Comparison of ENCODE assay signal across 14 cellular contexts in genomic region chr2:69677914-69678313, GRCh38. TPM values are rescaled to one million over a fixed set of nuclear protein-coding genes. Genes with fewer than 3 reads are reported as not detected.
DNase-seq lines count a peak whose midpoint lies in the region; ATAC-seq, FAIRE-seq and TF ChIP-seq lines count a peak whose summit lies in the region.
"Had no signal": no experiment of that assay in that cellular context is flagged by ENCODE, and none has a peak within 500 bp of the region (broad histone marks: within the 10 kb centered on the region; RNA-seq: fewer than 3 reads in every experiment).

No MANE protein-coding gene starts in this region.

- no peak overlapping the region for H3K23ac ChIP-seq in H1 (ENCODE audit: insufficient read length)

- no peak overlapping the region for H3K9ac ChIP-seq in H1 (replicated peaks in 1 of 4; ENCODE audit: extremely low read depth in 1 of 4, low read depth in 3 of 4, low read length in 3 of 4)
- H3K9ac ChIP-seq: KMS-11 had no signal

- H4K91ac ChIP-seq in H1 (replicated peaks; ENCODE audit: insufficient read length, low read length): no peak overlapping the region

- TF ChIP-seq RAD21 in H1 (IDR thresholded peaks at IDR 0.05 in 1 of 2, conservative IDR thresholded peaks at IDR 0.05 in 1 of 2; ENCODE audit: low read depth in 2 of 2, low read length in 2 of 2): no peak

- H2BK12ac ChIP-seq in H1 (ENCODE audit: low read depth, low read length): no peak overlapping the region

- no peaks in the 10 kb centered on the region for H3K79me1 ChIP-seq in H1 (ENCODE audit: low read depth, low read length)

- H3K27me3 ChIP-seq in CD4-positive, CD25-positive, alpha-beta regulatory T cell (ENCODE audit: control insufficient read depth, insufficient read depth, low read length): no peaks in the 10 kb centered on the region
- no peaks in the 10 kb centered on the region for H3K27me3 ChIP-seq in CD8-positive, alpha-beta T cell (ENCODE audit: insufficient read depth, low read length)
- no peaks in the 10 kb centered on the region for H3K27me3 ChIP-seq in H1 (replicated peaks in 1 of 4; ENCODE audit: control insufficient read depth in 3 of 4, extremely low read depth in 1 of 4, insufficient read depth in 3 of 4, low read length in 3 of 4)
- no peaks in the 10 kb centered on the region for H3K27me3 ChIP-seq in heart right ventricle

- no peaks in the 10 kb centered on the region for H3K79me2 ChIP-seq in H1 (ENCODE audit: control insufficient read depth in 1 of 2, insufficient read depth in 2 of 2, low read length in 2 of 2)

- peak in 1 of 3 donors; percentile 51 for DNase-seq in CD4-positive, CD25-positive, alpha-beta regulatory T cell
- DNase-seq in CD8-positive, alpha-beta T cell: no peak
- DNase-seq in activated CD8-positive, alpha-beta T cell treated with anti-CD3 and anti-CD28 coated beads for 36 hours: peak; percentile 37
- DNase-seq in H1 (ENCODE audit: low read depth in 1 of 2, low spot score in 2 of 2) (no peak), heart right ventricle (no peak)
- no peak for DNase-seq in activated effector memory CD4-positive, alpha-beta T cell treated with Interleukin-2 at 50 U/mL for 16 hours
- DNase-seq: HFFc6, MM.1S, NCI-H187 treated with DMSO at 0.1 percent for 48 hours, NCI-H2171 treated with DMSO at 0.1 percent for 48 hours, NCI-H510A treated with DMSO at 0.1 percent for 48 hours, SHP77 treated with DMSO at 0.1 percent for 48 hours had no signal

- peaks cover 0 to under 1% (median 0%) of the 10 kb centered on the region in 7 donors for H3K9me3 Mint-ChIP-seq in CD4-positive, CD25-positive, alpha-beta regulatory T cell
- no peaks in the 10 kb centered on the region for H3K9me3 Mint-ChIP-seq in CD8-positive, alpha-beta T cell
- H3K9me3 Mint-ChIP-seq in activated CD8-positive, alpha-beta T cell treated with anti-CD3 and anti-CD28 coated beads for 36 hours: peaks cover 3% of the 10 kb centered on the region
- H3K9me3 Mint-ChIP-seq: HFFc6 had no signal

- POLR2A ChIA-PET in CD8-positive, alpha-beta T cell (lab: Charles Lee): interaction anchor here (0.8 to 1.4 kb wide), 2 partner anchors 32 to 36 kb away, joined by 3 to 4 read pairs; no protein-coding TSS in a partner anchor
- POLR2A ChIA-PET in activated CD8-positive, alpha-beta T cell treated with anti-CD3 and anti-CD28 coated beads for 36 hours (lab: Charles Lee): interaction anchor here (0.7 kb wide), 1 partner anchor 827 kb away, joined by 3 read pairs; no protein-coding TSS in a partner anchor
- POLR2A ChIA-PET in H1 (lab: Charles Lee; ENCODE audit: partially characterized antibody): interaction anchor here (0.6 kb wide), 1 partner anchor 38 kb away, joined by 6 read pairs; no protein-coding TSS in a partner anchor

- H3K4me3 ChIP-seq in CD4-positive, CD25-positive, alpha-beta regulatory T cell (ENCODE audit: low read depth, low read length): peak overlapping the region; percentile 22
- no peak overlapping the region for H3K4me3 ChIP-seq in CD8-positive, alpha-beta T cell (ENCODE audit: low read depth, low read length)
- H3K4me3 ChIP-seq in H1 (ENCODE audit: extremely low read depth in 1 of 4, insufficient read depth in 2 of 4, low read depth in 3 of 4, low read length in 4 of 4): no peak overlapping the region
- no peak overlapping the region for H3K4me3 ChIP-seq in heart right ventricle

- no peak for TF ChIP-seq CTCF in CD8-positive, alpha-beta T cell (IDR thresholded peaks at IDR 0.05)
- no peak for TF ChIP-seq CTCF in activated CD8-positive, alpha-beta T cell treated with anti-CD3 and anti-CD28 coated beads for 36 hours (IDR thresholded peaks at IDR 0.05)
- TF ChIP-seq CTCF in H1 (IDR thresholded peaks at IDR 0.05; ENCODE audit: control extremely low read depth in 1 of 3, insufficient read depth in 1 of 3, low read depth in 1 of 3, low read length in 3 of 3) (no peak), heart right ventricle (IDR thresholded peaks at IDR 0.05) (no peak)

- peaks cover 3% of the 10 kb centered on the region for H3K4me1 ChIP-seq in CD4-positive, CD25-positive, alpha-beta regulatory T cell (ENCODE audit: control insufficient read depth, insufficient read depth, low read length, poor library complexity, severe bottlenecking)
- H3K4me1 ChIP-seq in CD8-positive, alpha-beta T cell (ENCODE audit: insufficient read depth, low read length): peaks cover 10% of the 10 kb centered on the region
- H3K4me1 ChIP-seq in H1 (replicated peaks in 1 of 4; ENCODE audit: control insufficient read depth in 3 of 4, insufficient read depth in 4 of 4, low read length in 3 of 4): no peaks in the 10 kb centered on the region
- H3K4me1 ChIP-seq in heart right ventricle: peaks cover 0 to 41% (median 9%) of the 10 kb centered on the region in 9 donors

- H4K5ac ChIP-seq in H1 (ENCODE audit: insufficient read length, low read depth, low read length): no peak overlapping the region

- H3K18ac ChIP-seq in H1 (ENCODE audit: extremely low read depth, low read length): no peak overlapping the region

- no peak for FAIRE-seq in H1 (lab: Jason Lieb, UNC)

- H2BK20ac ChIP-seq in H1 (ENCODE audit: low read length): no peak overlapping the region

- no peak overlapping the region for H2BK15ac ChIP-seq in H1 (ENCODE audit: low read length)

- H3K14ac ChIP-seq in H1 (ENCODE audit: insufficient read length): no peak overlapping the region

- H3K27ac Mint-ChIP-seq in CD4-positive, CD25-positive, alpha-beta regulatory T cell: peak overlapping the region in 1 of 3 donors; percentile 36
- no peak overlapping the region for H3K27ac Mint-ChIP-seq in CD8-positive, alpha-beta T cell
- peak overlapping the region; percentile 85 for H3K27ac Mint-ChIP-seq in activated CD8-positive, alpha-beta T cell treated with anti-CD3 and anti-CD28 coated beads for 36 hours
- H3K27ac Mint-ChIP-seq: HFFc6 had no signal

- no peaks in the 10 kb centered on the region for H3K27me3 Mint-ChIP-seq in CD4-positive, CD25-positive, alpha-beta regulatory T cell
- H3K27me3 Mint-ChIP-seq in CD8-positive, alpha-beta T cell (ENCODE audit: low read depth): no peaks in the 10 kb centered on the region
- H3K27me3 Mint-ChIP-seq in activated CD8-positive, alpha-beta T cell treated with anti-CD3 and anti-CD28 coated beads for 36 hours: no peaks in the 10 kb centered on the region

- TF ChIP-seq EP300 in H1 (IDR thresholded peaks at IDR 0.05; ENCODE audit: borderline replicate concordance in 1 of 2, low read depth in 2 of 2, low read length in 2 of 2): no peak

- no peak overlapping the region for H3K27ac ChIP-seq in CD4-positive, CD25-positive, alpha-beta regulatory T cell (ENCODE audit: insufficient read depth, low read length, poor library complexity, severe bottlenecking)
- no peak overlapping the region for H3K27ac ChIP-seq in CD8-positive, alpha-beta T cell (ENCODE audit: low read depth, low read length)
- no peak overlapping the region for H3K27ac ChIP-seq in H1 (ENCODE audit: low read depth, low read length)
- H3K27ac ChIP-seq in heart right ventricle: no peak overlapping the region
- H3K27ac ChIP-seq: KMS-11 had no signal

- TF ChIP-seq POLR2A in H1 (IDR thresholded peaks at IDR 0.05; ENCODE audit: control extremely low read depth in 1 of 2, low read depth in 2 of 2, low read length in 2 of 2): no peak

- no peak overlapping the region for H3K4me2 ChIP-seq in H1 (ENCODE audit: insufficient read depth in 1 of 2, low read depth in 2 of 2, low read length in 2 of 2)
- H3K4me2 ChIP-seq: KMS-11 had no signal

- H2AFZ ChIP-seq in H1 (ENCODE audit: low read length): 0 out of 2 replicates have a peak overlapping the region, but pooled peaks have one; percentile 10

- H2AK5ac ChIP-seq in H1 (ENCODE audit: low read depth, low read length): no peak overlapping the region

- no peak overlapping the region for H4K8ac ChIP-seq in H1 (ENCODE audit: extremely low read depth, insufficient read depth, low read length)

- H2BK120ac ChIP-seq in H1 (replicated peaks; ENCODE audit: low read depth, low read length): no peak overlapping the region

- intact Hi-C loops in CD8-positive, alpha-beta T cell (cut with DNase I, micrococcal nuclease): no loop called here
- intact Hi-C loops in activated CD8-positive, alpha-beta T cell treated with anti-CD3 and anti-CD28 coated beads for 36 hours (cut with micrococcal nuclease): no loop called here
- intact Hi-C loops in heart right ventricle (cut with DNase I): loop anchor here in 1 of 10 donors (5.0 kb wide), 1 partner anchor 36 kb away; the partner anchor contains the start of gene AAK1

- no peaks in the 10 kb centered on the region for H3K23me2 ChIP-seq in H1 (ENCODE audit: low read depth, low read length)

- peaks cover 7 to 34% (median 17%) of the 10 kb centered on the region in 4 donors for H3K4me1 Mint-ChIP-seq in CD4-positive, CD25-positive, alpha-beta regulatory T cell
- peaks cover 28% of the 10 kb centered on the region for H3K4me1 Mint-ChIP-seq in CD8-positive, alpha-beta T cell (ENCODE audit: low read depth)
- H3K4me1 Mint-ChIP-seq in activated CD8-positive, alpha-beta T cell treated with anti-CD3 and anti-CD28 coated beads for 36 hours (ENCODE audit: low read depth): peaks cover 46% of the 10 kb centered on the region

- H3K56ac ChIP-seq in H1 (replicated peaks; ENCODE audit: insufficient read length, low read depth, low read length): no peak overlapping the region

- no peaks in the 10 kb centered on the region for H3K36me3 Mint-ChIP-seq in CD4-positive, CD25-positive, alpha-beta regulatory T cell
- no peaks in the 10 kb centered on the region for H3K36me3 Mint-ChIP-seq in CD8-positive, alpha-beta T cell
- peaks cover 5% of the 10 kb centered on the region for H3K36me3 Mint-ChIP-seq in activated CD8-positive, alpha-beta T cell treated with anti-CD3 and anti-CD28 coated beads for 36 hours (ENCODE audit: low read depth)

- ATAC-seq in CD4-positive, CD25-positive, alpha-beta regulatory T cell (ENCODE audit: low read depth in 2 of 2): no peak
- no peak for ATAC-seq in CD8-positive, alpha-beta T cell
- peak; percentile 37 for ATAC-seq in activated CD8-positive, alpha-beta T cell treated with anti-CD3 and anti-CD28 coated beads for 36 hours
- no peak for ATAC-seq in GM21367 (IDR thresholded peaks at IDR 0.05; ENCODE audit: unreplicated experiment)
- ATAC-seq in heart right ventricle: no peak

- WGBS in H1 (ENCODE audit: extremely low coverage in 1 of 2, insufficient coverage in 1 of 2, insufficient read length in 1 of 2, insufficient replicate concordance in 2 of 2, low coverage in 1 of 2, low lambda C conversion rate in 2 of 2, missing lambda C conversion rate in 1 of 2), 2 experiments: 94% methylated on average over 5 of the region's 5 CpGs; no CpG with 5 or more reads in 1 of the 2 experiments
- 95 to 97% methylated on average over 5 of the region's 5 CpGs for WGBS in heart right ventricle, 2 donors

- H3K4me3 Mint-ChIP-seq in CD4-positive, CD25-positive, alpha-beta regulatory T cell: peak overlapping the region in 3 of 4 donors; percentile 4 to 58 (median 44)
- H3K4me3 Mint-ChIP-seq in CD8-positive, alpha-beta T cell: peak overlapping the region; percentile 18
- peak overlapping the region; percentile 15 for H3K4me3 Mint-ChIP-seq in activated CD8-positive, alpha-beta T cell treated with anti-CD3 and anti-CD28 coated beads for 36 hours
- H3K4me3 Mint-ChIP-seq: HFFc6 had no signal

- no peak overlapping the region for H2BK5ac ChIP-seq in H1 (ENCODE audit: low read depth, low read length)

- no peak overlapping the region for H3K4ac ChIP-seq in H1 (replicated peaks; ENCODE audit: insufficient read length, low read depth, low read length)

- no peaks in the 10 kb centered on the region for H4K20me1 ChIP-seq in H1 (replicated peaks in 1 of 2; ENCODE audit: control insufficient read depth in 1 of 2, insufficient read depth in 2 of 2, low read length in 2 of 2)

- no peaks in the 10 kb centered on the region for H3K9me3 ChIP-seq in CD4-positive, CD25-positive, alpha-beta regulatory T cell (ENCODE audit: control insufficient read depth in 2 of 2, low read length in 2 of 2)
- no peaks in the 10 kb centered on the region for H3K9me3 ChIP-seq in CD8-positive, alpha-beta T cell (ENCODE audit: low read length)
- H3K9me3 ChIP-seq in H1 (ENCODE audit: insufficient read depth in 2 of 2, low read depth in 1 of 2, low read length in 1 of 2) (no peaks in the 10 kb centered on the region), heart right ventricle (peaks cover 0 to 4% (median 0%) of the 10 kb centered on the region in 11 donors)

- CTCF ChIA-PET in CD8-positive, alpha-beta T cell (lab: Charles Lee): interaction anchor here (1.4 to 1.5 kb wide), 2 partner anchors 28 to 47 kb away, joined by 3 to 6 read pairs; no protein-coding TSS in a partner anchor
- CTCF ChIA-PET in activated CD8-positive, alpha-beta T cell treated with anti-CD3 and anti-CD28 coated beads for 36 hours (lab: Charles Lee): interaction anchor here (1.6 kb wide), 1 partner anchor 47 kb away, joined by 4 read pairs; no protein-coding TSS in a partner anchor
- CTCF ChIA-PET in H1 (lab: Charles Lee; ENCODE audit: partially characterized antibody): interaction anchor here (0.9 to 1.1 kb wide), 2 partner anchors 10 to 47 kb away, joined by 3 read pairs; no protein-coding TSS in a partner anchor

- no peaks in the 10 kb centered on the region for H3K36me3 ChIP-seq in CD4-positive, CD25-positive, alpha-beta regulatory T cell (ENCODE audit: control insufficient read depth, insufficient read depth, low read length)
- H3K36me3 ChIP-seq in CD8-positive, alpha-beta T cell (ENCODE audit: insufficient read depth, low read length): peaks cover 4% of the 10 kb centered on the region
- H3K36me3 ChIP-seq in H1 (ENCODE audit: control insufficient read depth in 2 of 4, insufficient read depth in 4 of 4, low read length in 3 of 4): no peaks in the 10 kb centered on the region
- H3K36me3 ChIP-seq in heart right ventricle: no peaks in the 10 kb centered on the region

RNA-seq across cellular contexts. Expression of gene AAK1, which starts 34.4 kb away (rescaled TPM):
- total RNA-seq in CD4-positive, CD25-positive, alpha-beta regulatory T cell: 258 TPM
- 10 to 100 TPM; 70.7 to 99.5 (median 72.4) TPM for polyA plus RNA-seq in CD4-positive, CD25-positive, alpha-beta regulatory T cell
- total RNA-seq in CD8-positive, alpha-beta T cell: 100 to 1,000 TPM; 156 to 174 TPM
- 100 to 1,000 TPM; 114 to 115 TPM for total RNA-seq in activated CD8-positive, alpha-beta T cell treated with anti-CD3 and anti-CD28 coated beads for 36 hours
- 40.5 and 48.1 TPM in 2 replicates for total RNA-seq in H1 (2021; fragmentation: NEBNext Ultra II Directional; extraction: Animal tissue kit (Norgen Biotek cat#: 25700))
- polyA plus RNA-seq in H1 (2011; rRNA removed) (10.0 and 10.3 TPM in 2 replicates), heart right ventricle (10 to 100 TPM; 10.1 to 34.2 TPM)
- 9.8 TPM for polyA plus RNA-seq in H1 (2011; cell fraction: cytosol; rRNA removed)
- polyA plus RNA-seq in H1 (2011; cell fraction: nucleus; rRNA removed): 19.4 TPM
- polyA plus RNA-seq in H1 (2012, experiment 1 of 2): 16.6 to 23.4 TPM (median 21.0 TPM) in 4 replicates
- polyA plus RNA-seq in H1 (2012, experiment 2 of 2): 3.4 TPM
- 28.8 TPM for polyA plus RNA-seq in H1 (2013, experiment 1 of 2)
- polyA plus RNA-seq in H1 (2013, experiment 2 of 2): 26.5 TPM
- 25.8 and 27.7 TPM in 2 replicates for polyA minus RNA-seq in H1 (2011; rRNA and poly(A)+ RNA removed)
- polyA minus RNA-seq in H1 (2011; cell fraction: cytosol; rRNA and poly(A)+ RNA removed): 29.3 TPM
- polyA minus RNA-seq in H1 (2011; cell fraction: nucleus; rRNA and poly(A)+ RNA removed): 39.2 TPM
- 100 to 1,000 TPM in 7 of 10 donors, 10 to 100 TPM in 3; 70.2 to 148 (median 125) TPM for total RNA-seq in heart right ventricle
